Comparison of ENCODE assay signal across 21 cellular contexts in genomic region chr6:64591682-64592081, GRCh38.
"Had no signal": no experiment of that assay in that cellular context is flagged by ENCODE, and none has a peak within 500 bp of the region (broad histone marks: within the 10 kb centered on the region; RNA-seq: fewer than 3 reads in every experiment).

No MANE protein-coding gene starts in this region.

- H3K9me3 ChIP-seq: esophagus squamous epithelium, gastrocnemius medialis, neutrophil, pancreas, sigmoid colon, testis, tibial artery had no signal

- H3K4me1 ChIP-seq: esophagus squamous epithelium, gastrocnemius medialis, heart right ventricle, pancreas, sigmoid colon, testis, tibial artery had no signal

- H3K27me3 ChIP-seq: esophagus squamous epithelium, gastrocnemius medialis, heart right ventricle, neutrophil, pancreas, sigmoid colon, testis, tibial artery had no signal

- H3K27ac ChIP-seq: esophagus squamous epithelium, gastrocnemius medialis, neutrophil, pancreas, sigmoid colon, testis, tibial artery had no signal

- DNase-seq: cerebellar nuclear complex; cortex of kidney; effector memory CD8-positive, alpha-beta T cell; erythroblast; esophagus squamous epithelium; gastrocnemius medialis; hippocampal formation; left colon; natural killer cell; pancreas; retina; sigmoid colon; stimulated activated CD4-positive, alpha-beta T cell treated with anti-CD3 and anti-CD28 coated beads, Interleukin-4, amount 100 ng/mL, for 4 hours; stimulated activated naive CD8-positive, alpha-beta T cell treated with anti-CD3 and anti-CD28 coated beads, Interleukin-15, Interleukin-2, amounts not matched to agents 100 U/mL and 50 U/mL, for 24 hours; substantia nigra; testis; tibial artery had no signal

- H3K4me3 ChIP-seq: esophagus squamous epithelium, gastrocnemius medialis, heart right ventricle, lung, pancreas, sigmoid colon, testis, tibial artery had no signal

- ATAC-seq: effector memory CD8-positive, alpha-beta T cell; gastrocnemius medialis; left colon; natural killer cell; pancreas; stimulated activated memory B cell treated with anti-CD40 and anti-IgM and Interleukin-4, amounts not matched to agents 10 μg/mL and 1 μg/mL and 100 μg/mL, for 72 hours; stimulated activated naive CD8-positive, alpha-beta T cell treated with anti-CD3 and anti-CD28 coated beads, Interleukin-15, Interleukin-2, amounts not matched to agents 100 U/mL and 50 U/mL, for 24 hours had no signal

- H3K36me3 ChIP-seq: esophagus squamous epithelium, gastrocnemius medialis, heart right ventricle, neutrophil, pancreas, sigmoid colon, tibial artery had no signal
